11 cellular contexts compared by ENCODE assay signal in the genomic region with DNA sequence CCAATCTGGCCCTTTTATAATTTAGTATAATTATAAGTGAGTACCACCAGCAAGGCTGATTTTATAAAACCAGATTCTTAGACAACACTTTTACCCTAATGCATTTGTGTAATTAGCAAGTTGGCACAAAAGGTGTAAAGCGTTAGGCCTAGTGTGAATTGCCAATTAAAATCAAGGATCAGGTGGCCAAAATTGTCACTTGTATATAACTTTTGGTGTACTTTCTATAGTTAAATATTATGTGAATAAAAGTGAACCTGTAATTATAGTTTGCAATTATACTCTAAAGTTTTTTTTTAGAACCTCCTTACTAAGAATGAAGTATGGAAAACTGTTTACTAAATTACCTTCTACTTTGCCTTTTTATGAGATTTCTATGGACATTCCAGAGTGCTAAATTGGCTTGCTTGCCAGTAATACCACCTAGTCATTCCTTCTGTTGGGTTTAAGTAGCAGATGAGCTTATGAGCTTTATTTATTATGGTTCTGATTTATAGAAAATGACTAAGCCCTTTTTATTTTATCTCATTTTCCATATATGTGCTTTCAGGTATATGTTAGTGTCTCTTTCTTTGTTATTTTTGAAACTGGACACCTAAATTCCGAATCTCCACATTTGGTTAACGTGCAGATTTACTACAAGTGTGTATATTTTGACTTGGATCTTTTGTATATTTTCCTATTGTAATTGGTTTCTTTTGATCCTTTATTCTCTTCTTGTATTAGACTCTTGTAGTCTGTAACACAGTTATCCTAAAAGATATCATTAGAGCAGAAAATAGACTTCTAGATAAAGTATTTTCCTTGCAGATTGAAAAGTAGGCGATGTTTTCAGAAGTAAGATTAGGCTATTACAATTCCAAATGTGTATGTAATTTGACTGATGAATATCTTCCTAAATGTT. TPM values are rescaled to one million over a fixed set of nuclear protein-coding genes. Genes with fewer than 3 reads are reported as not detected.
DNase-seq lines count a peak whose midpoint lies in the region; ATAC-seq, FAIRE-seq and TF ChIP-seq lines count a peak whose summit lies in the region.
"Had no signal": no experiment of that assay in that cellular context is flagged by ENCODE, and none has a peak within 500 bp of the region (broad histone marks: within the 10 kb centered on the region; RNA-seq: fewer than 3 reads in every experiment).

No MANE protein-coding gene starts in this region.

- FAIRE-seq in HTR-8/SVneo (lab: Jason Lieb, UNC) = no peak

- no peak for TF ChIP-seq EP300 in tibial nerve (IDR thresholded peaks at IDR 0.05)

- H3K4me3 Mint-ChIP-seq in activated T-cell treated with anti-CD3 and anti-CD28 coated beads, Interleukin-2, amount 50 U/mL, for 72 hours = peak overlapping the region in 1 of 2 donors; percentile 86
- H3K4me3 Mint-ChIP-seq in activated T-cell treated with anti-CD3 and anti-CD28 coated beads, Interleukin-2, amount 50 U/mL, for 4 hours = no peak overlapping the region
- H3K4me3 Mint-ChIP-seq: activated CD8-positive, alpha-beta T cell treated with anti-CD3 and anti-CD28 coated beads for 36 hours had no signal

- H3K4me1 ChIP-seq in adipocyte (ENCODE audit: control insufficient read depth, insufficient read depth, low read length) (peaks cover 24% of the 10 kb centered on the region), tibial nerve (peaks cover 0 to 38% (median 9%) of the 10 kb centered on the region in 4 donors)

- H3K4me1 Mint-ChIP-seq in activated T-cell treated with anti-CD3 and anti-CD28 coated beads, Interleukin-2, amount 50 U/mL, for 72 hours (ENCODE audit: low read depth) = peaks cover 50% of the 10 kb centered on the region
- H3K4me1 Mint-ChIP-seq in activated T-cell treated with anti-CD3 and anti-CD28 coated beads, Interleukin-2, amount 50 U/mL, for 4 hours (ENCODE audit: low read depth) = peaks cover 39% of the 10 kb centered on the region

- H3K36me3 ChIP-seq in adipocyte (ENCODE audit: control insufficient read depth, insufficient read depth, low read length, severe bottlenecking) (peaks cover 9% of the 10 kb centered on the region), tibial nerve (no peaks in the 10 kb centered on the region)

- no peaks in the 10 kb centered on the region for H3K27me3 Mint-ChIP-seq in activated T-cell treated with anti-CD3 and anti-CD28 coated beads, Interleukin-2, amount 50 U/mL, for 72 hours (ENCODE audit: low read depth)
- no peaks in the 10 kb centered on the region for H3K27me3 Mint-ChIP-seq in activated T-cell treated with anti-CD3 and anti-CD28 coated beads, Interleukin-2, amount 50 U/mL, for 4 hours (ENCODE audit: low read depth)
- H3K27me3 Mint-ChIP-seq: activated CD8-positive, alpha-beta T cell treated with anti-CD3 and anti-CD28 coated beads for 36 hours had no signal

- no peak for ATAC-seq in activated T-cell treated with anti-CD3 and anti-CD28 coated beads, Interleukin-2, amount 50 U/mL, for 72 hours (replicated peaks in 1 of 2)
- no peak for ATAC-seq in activated T-cell treated with anti-CD3 and anti-CD28 coated beads, Interleukin-2, amount 50 U/mL, for 4 hours
- ATAC-seq: activated CD8-positive, alpha-beta T cell treated with anti-CD3 and anti-CD28 coated beads for 36 hours had no signal

- no peak for TF ChIP-seq POLR2A in tibial nerve (IDR thresholded peaks at IDR 0.05)

- DNase-seq in activated T-cell treated with anti-CD3 and anti-CD28 coated beads, Interleukin-2, amount 50 U/mL, for 72 hours = no peak
- no peak for DNase-seq in activated T-cell treated with anti-CD3 and anti-CD28 coated beads, Interleukin-2, amount 50 U/mL, for 4 hours
- no peak for DNase-seq in adipocyte (ENCODE audit: low read depth)
- DNase-seq in medulla oblongata (ENCODE audit: extremely low spot score) = peak; percentile 22
- no peak for DNase-seq in tibial nerve (ENCODE audit: low spot score in 2 of 2)
- no peak for DNase-seq in DMS114 treated with DMSO at 0.1 percent for 48 hours (lab: John Stamatoyannopoulos, UW; ENCODE audit: unreplicated experiment)
- DNase-seq in stimulated activated CD4-positive, alpha-beta T cell treated with anti-CD3 and anti-CD28 coated beads, Interleukin-1b, Interleukin-23, amount 100 ng/mL, for 48 hours = no peak
- no peak for DNase-seq in HTR-8/SVneo (ENCODE audit: insufficient read length, low spot score)
- DNase-seq: activated CD8-positive, alpha-beta T cell treated with anti-CD3 and anti-CD28 coated beads for 36 hours; GF-D8; NCI-H226 had no signal

- H3K27me3 ChIP-seq in adipocyte (replicated peaks; ENCODE audit: control insufficient read depth, insufficient read depth, low read length) = no peaks in the 10 kb centered on the region
- no peaks in the 10 kb centered on the region for H3K27me3 ChIP-seq in tibial nerve

- TF ChIP-seq CTCF in tibial nerve (IDR thresholded peaks at IDR 0.05) = no peak

- peak overlapping the region; percentile 94 for H3K4me3 ChIP-seq in adipocyte (ENCODE audit: low read length)
- no peak overlapping the region for H3K4me3 ChIP-seq in tibial nerve

- peak overlapping the region; percentile 97 for H3K9ac ChIP-seq in adipocyte (ENCODE audit: low read length)

- H3K27ac ChIP-seq in tibial nerve = peak overlapping the region; percentile 12 to 97 (median 57)

- WGBS in tibial nerve, 2 donors = 93 to 94% methylated on average over 4 of the region's 4 CpGs

- H3K9me3 Mint-ChIP-seq in activated T-cell treated with anti-CD3 and anti-CD28 coated beads, Interleukin-2, amount 50 U/mL, for 72 hours = no peaks in the 10 kb centered on the region
- no peaks in the 10 kb centered on the region for H3K9me3 Mint-ChIP-seq in activated T-cell treated with anti-CD3 and anti-CD28 coated beads, Interleukin-2, amount 50 U/mL, for 4 hours
- H3K9me3 Mint-ChIP-seq: activated CD8-positive, alpha-beta T cell treated with anti-CD3 and anti-CD28 coated beads for 36 hours had no signal

- H3K27ac Mint-ChIP-seq in activated T-cell treated with anti-CD3 and anti-CD28 coated beads, Interleukin-2, amount 50 U/mL, for 72 hours = peak overlapping the region; percentile 76
- H3K27ac Mint-ChIP-seq: activated CD8-positive, alpha-beta T cell treated with anti-CD3 and anti-CD28 coated beads for 36 hours had no signal

- no peaks in the 10 kb centered on the region for H3K9me3 ChIP-seq in adipocyte (ENCODE audit: control insufficient read depth, low read length)
- H3K9me3 ChIP-seq in tibial nerve = no peaks in the 10 kb centered on the region

- H3K36me3 Mint-ChIP-seq in activated T-cell treated with anti-CD3 and anti-CD28 coated beads, Interleukin-2, amount 50 U/mL, for 72 hours (ENCODE audit: insufficient read depth in 2 of 2) = peaks cover 9 to 10% of the 10 kb centered on the region in 2 donors
- peaks cover 2% of the 10 kb centered on the region for H3K36me3 Mint-ChIP-seq in activated T-cell treated with anti-CD3 and anti-CD28 coated beads, Interleukin-2, amount 50 U/mL, for 4 hours (ENCODE audit: insufficient read depth)

RNA-seq across cellular contexts. Expression of a gene that starts 3.9 kb away (rescaled TPM):
- 10 to 100 TPM; 22.1 to 28.7 TPM for total RNA-seq in activated T-cell treated with anti-CD3 and anti-CD28 coated beads, Interleukin-2, amount 50 U/mL, for 72 hours
- 10 to 100 TPM; 18.4 to 19.7 (median 19.4) TPM for total RNA-seq in activated T-cell treated with anti-CD3 and anti-CD28 coated beads, Interleukin-2, amount 50 U/mL, for 4 hours
- total RNA-seq in tibial nerve = 10 to 100 TPM; 23.7 to 39.1 (median 25.8) TPM
